In the genomic region with DNA sequence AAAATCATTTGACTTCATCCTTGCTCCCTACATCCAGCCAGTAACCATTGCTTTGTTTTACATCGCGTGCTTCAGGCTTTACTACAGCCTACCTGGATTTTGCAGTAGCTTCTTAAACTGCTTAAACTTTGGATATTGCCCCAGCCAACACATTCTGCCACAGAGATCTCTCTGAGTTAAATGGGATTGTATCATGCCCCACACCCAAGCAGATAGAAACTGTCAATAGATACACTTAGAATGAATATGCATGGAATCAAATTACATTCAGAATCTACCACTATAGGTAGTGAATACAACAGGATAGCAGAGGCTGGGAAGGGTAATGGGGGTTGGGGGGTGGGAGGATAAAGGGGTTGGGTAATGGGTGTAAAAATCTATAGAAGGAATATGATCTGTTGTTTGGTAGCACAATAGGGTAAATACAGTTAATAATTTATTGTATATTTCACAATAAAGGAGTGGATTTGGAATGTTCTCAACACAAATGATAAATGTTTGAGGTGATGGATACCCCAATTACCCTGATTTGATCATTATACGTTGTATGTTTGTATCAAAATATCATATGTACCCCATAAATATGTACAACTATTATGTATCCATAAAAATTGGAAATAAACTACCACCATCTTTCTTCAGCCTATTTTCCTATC, we compare ENCODE assay signal across 17 cellular contexts. TPM values are rescaled to one million over a fixed set of nuclear protein-coding genes. Genes with fewer than 3 reads are reported as not detected.
"Had no signal": no experiment of that assay in that cellular context is flagged by ENCODE, and none has a peak within 500 bp of the region (broad histone marks: within the 10 kb centered on the region; RNA-seq: fewer than 3 reads in every experiment).

No MANE protein-coding gene starts in this region.

- H3K27me3 ChIP-seq: esophagus squamous epithelium, transverse colon had no signal

- H3K4me3 ChIP-seq: esophagus squamous epithelium, prostate gland, transverse colon had no signal

- H3K36me3 Mint-ChIP-seq: WTC11 had no signal

- H3K36me3 ChIP-seq: esophagus squamous epithelium, prostate gland, transverse colon had no signal

- H3K4me3 Mint-ChIP-seq: activated CD8-positive, alpha-beta T cell treated with anti-CD3 and anti-CD28 coated beads for 36 hours; activated T-cell treated with anti-CD3 and anti-CD28 coated beads, Interleukin-2, amount 50 U/mL, for 4 hours; T-helper 17 cell; WTC11 had no signal

- H3K9me3 ChIP-seq: esophagus squamous epithelium, prostate gland, transverse colon had no signal

- H3K27ac Mint-ChIP-seq: activated CD8-positive, alpha-beta T cell treated with anti-CD3 and anti-CD28 coated beads for 36 hours; T-helper 17 cell; WTC11 had no signal

- DNase-seq: activated CD4-positive, alpha-beta T cell treated with anti-CD3 and anti-CD28 coated beads for 4 hours; activated CD8-positive, alpha-beta T cell treated with anti-CD3 and anti-CD28 coated beads for 36 hours; activated effector memory CD4-positive, alpha-beta T cell treated with Interleukin-2 at 50 U/mL for 16 hours; activated naive CD4-positive, alpha-beta T cell treated with anti-CD3 and anti-CD28 coated beads, Interleukin-2, amount 50 U/mL, for 16 hours; activated T-cell treated with anti-CD3 and anti-CD28 coated beads, Interleukin-2, amount 50 U/mL, for 4 hours; effector CD4-positive, alpha-beta T cell; esophagus squamous epithelium; right cardiac atrium; small intestine; stimulated activated CD4-positive, alpha-beta T cell treated with anti-CD3 and anti-CD28 coated beads, Interleukin-4, amount 100 ng/mL, for 24 hours; T-helper 17 cell; transverse colon had no signal

- H3K4me1 Mint-ChIP-seq: T-helper 17 cell had no signal

- ATAC-seq: activated CD8-positive, alpha-beta T cell treated with anti-CD3 and anti-CD28 coated beads for 36 hours; activated T-cell treated with anti-CD3 and anti-CD28 coated beads, Interleukin-2, amount 50 U/mL, for 4 hours; T-helper 17 cell had no signal

- H3K27ac ChIP-seq: esophagus squamous epithelium, prostate gland, transverse colon had no signal

- H3K9me3 Mint-ChIP-seq: activated CD8-positive, alpha-beta T cell treated with anti-CD3 and anti-CD28 coated beads for 36 hours; activated T-cell treated with anti-CD3 and anti-CD28 coated beads, Interleukin-2, amount 50 U/mL, for 4 hours; WTC11 had no signal

- H3K4me1 ChIP-seq: esophagus squamous epithelium, prostate gland had no signal

RNA-seq across cellular contexts. Expression of gene MYRFL, which starts 2.7 kb away (rescaled TPM):
- total RNA-seq: activated CD8-positive, alpha-beta T cell treated with anti-CD3 and anti-CD28 coated beads for 36 hours; activated T-cell treated with anti-CD3 and anti-CD28 coated beads, Interleukin-2, amount 50 U/mL, for 4 hours; esophagus squamous epithelium; fibroblast of villous mesenchyme; omental fat pad; T-helper 17 cell had no signal
- polyA plus RNA-seq: neural cell had no signal
